ENCODE assay signal across 22 cellular contexts in genomic region chr12:2384029-2384386, GRCh38.
DNase-seq lines count a peak whose midpoint lies in the region; ATAC-seq and TF ChIP-seq lines count a peak whose summit lies in the region.
"Had no signal": no experiment of that assay in that cellular context is flagged by ENCODE, and none has a peak within 500 bp of the region (broad histone marks: within the 10 kb centered on the region; RNA-seq: fewer than 3 reads in every experiment).

No MANE protein-coding gene starts in this region.

- H3K4me1 ChIP-seq in lower lobe of right lung (peaks cover 34% of the 10 kb centered on the region), stomach smooth muscle (ENCODE audit: control insufficient read depth, insufficient read depth, low read length) (peaks cover 61% of the 10 kb centered on the region), adrenal gland (replicated peaks in 1 of 2) (no peaks in the 10 kb centered on the region)

- H3K27ac ChIP-seq in caudate nucleus (ENCODE audit: low read depth, low read length) = peak overlapping the region; percentile 33
- peak overlapping the region; percentile 60 for H3K27ac ChIP-seq in lower lobe of right lung
- peak overlapping the region; percentile 90 for H3K27ac ChIP-seq in stomach smooth muscle (ENCODE audit: low read length)
- H3K27ac ChIP-seq in adrenal gland = peak overlapping the region in 1 of 5 donors; percentile 78
- H3K27ac ChIP-seq: 22Rv1 had no signal

- no peaks in the 10 kb centered on the region for H3K27me3 ChIP-seq in lower lobe of right lung (ENCODE audit: low read depth)
- no peaks in the 10 kb centered on the region for H3K27me3 ChIP-seq in stomach smooth muscle (ENCODE audit: control insufficient read depth in 1 of 2, insufficient read depth in 2 of 2, low read length in 2 of 2)
- no peaks in the 10 kb centered on the region for H3K27me3 ChIP-seq in adrenal gland

- no peak overlapping the region for H3K9ac ChIP-seq in stomach smooth muscle (ENCODE audit: low read length in 2 of 2)

- H3K36me3 ChIP-seq in lower lobe of right lung (no peaks in the 10 kb centered on the region), stomach smooth muscle (ENCODE audit: control insufficient read depth in 2 of 2, insufficient read depth in 2 of 2, low read length in 2 of 2) (no peaks in the 10 kb centered on the region), adrenal gland (replicated peaks in 1 of 2) (no peaks in the 10 kb centered on the region)

- H3K9me3 ChIP-seq in lower lobe of right lung (no peaks in the 10 kb centered on the region), stomach smooth muscle (ENCODE audit: control insufficient read depth in 2 of 2, low read length in 2 of 2) (no peaks in the 10 kb centered on the region), adrenal gland (replicated peaks in 1 of 3) (no peaks in the 10 kb centered on the region)

- H3K4me3 ChIP-seq in lower lobe of right lung (no peak overlapping the region), stomach smooth muscle (ENCODE audit: low read length in 2 of 2) (no peak overlapping the region), adrenal gland (no peak overlapping the region)

- 87 to 93% (median 93%) methylated on average over 6 of the region's 6 CpGs for WGBS in adrenal gland, 4 donors

- DNase-seq in NOMO-1 treated with DMSO at 0.1 percent for 48 hours (lab: John Stamatoyannopoulos, UW; ENCODE audit: unreplicated experiment) (peak; percentile 26), NOMO-1 (lab: John Stamatoyannopoulos, UW; ENCODE audit: unreplicated experiment in 2 of 2) (no peak), caudate nucleus (lab: John Stamatoyannopoulos, UW) (peak in 21 of 61 donors; percentile 9 to 79 (median 28)), lower lobe of right lung (no peak), adrenal gland (no peak), NCI-H2196 treated with DMSO at 0.1 percent for 48 hours (lab: John Stamatoyannopoulos, UW; ENCODE audit: unreplicated experiment) (no peak), NCI-H187 (lab: John Stamatoyannopoulos, UW) (no peak)
- DNase-seq: activated T-cell treated with anti-CD3 and anti-CD28 coated beads, Interleukin-2, amount 50 U/mL, for 72 hours; AML-193; DND-41; hippocampal formation; islet precursor cell; naive thymus-derived CD8-positive, alpha-beta T cell; NCI-H2029 treated with DMSO at 0.1 percent for 48 hours; NCI-H446 treated with DMSO at 0.1 percent for 48 hours; RPMI8226; stimulated activated CD4-positive, alpha-beta T cell treated with anti-CD3 and anti-CD28 coated beads, Interleukin-4, amount 100 ng/mL, for 1 hour had no signal

- no peak for TF ChIP-seq POLR2A in adrenal gland (IDR thresholded peaks at IDR 0.05)

- ATAC-seq in lower lobe of right lung = no peak
- ATAC-seq: activated CD4-positive, CD25-positive, alpha-beta regulatory T cell treated with anti-CD3 and anti-CD28 coated beads, Interleukin-2, amount 50 U/mL, for 24 hours; activated naive CD4-positive, alpha-beta T cell treated with anti-CD3 and anti-CD28 coated beads, Interleukin-2, amount 50 U/mL, for 72 hours; activated T-cell treated with anti-CD3 and anti-CD28 coated beads, Interleukin-2, amount 50 U/mL, for 72 hours; HCT116; naive thymus-derived CD8-positive, alpha-beta T cell had no signal

- TF ChIP-seq CTCF in lower lobe of right lung (IDR thresholded peaks at IDR 0.05) (no peak), adrenal gland (IDR thresholded peaks at IDR 0.05) (no peak)

- intact Hi-C loops in lower lobe of right lung (cut with DNase I) = no loop called here
- intact Hi-C loops in adrenal gland (cut with DNase I) = no loop called here
